In the genomic region with DNA sequence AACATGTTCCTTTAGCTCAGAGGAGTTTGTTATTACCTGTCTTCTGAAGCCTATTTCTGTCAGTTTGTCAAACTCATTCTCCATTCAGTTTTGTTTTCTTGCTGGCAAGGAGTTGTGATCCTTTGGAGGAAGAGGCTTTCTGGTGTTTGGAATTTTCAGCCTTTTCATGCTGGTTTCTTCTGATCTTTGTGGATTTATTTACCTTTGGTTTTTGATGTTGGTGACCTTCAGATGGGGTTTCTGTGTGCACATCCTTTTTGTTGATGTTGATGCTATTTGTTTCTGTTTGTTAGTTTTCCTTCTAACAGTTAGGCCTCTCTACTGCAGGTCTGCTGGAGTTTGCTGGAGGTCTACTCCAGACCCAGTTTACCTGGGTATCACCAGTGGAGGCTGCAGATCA, we compare ENCODE assay signal across 1 cellular context.
A peak's percentile ranks its signal among the peaks of the same experiment; 100 is the strongest.
TF ChIP-seq lines count a peak whose summit lies in the region.

No MANE protein-coding gene starts in this region.

TF ChIP-seq in HepG2, 621 proteins besides CTCF, POLR2A, EP300 and RAD21 (continued from another document):
- TF ChIP-seq, protein P1, sequence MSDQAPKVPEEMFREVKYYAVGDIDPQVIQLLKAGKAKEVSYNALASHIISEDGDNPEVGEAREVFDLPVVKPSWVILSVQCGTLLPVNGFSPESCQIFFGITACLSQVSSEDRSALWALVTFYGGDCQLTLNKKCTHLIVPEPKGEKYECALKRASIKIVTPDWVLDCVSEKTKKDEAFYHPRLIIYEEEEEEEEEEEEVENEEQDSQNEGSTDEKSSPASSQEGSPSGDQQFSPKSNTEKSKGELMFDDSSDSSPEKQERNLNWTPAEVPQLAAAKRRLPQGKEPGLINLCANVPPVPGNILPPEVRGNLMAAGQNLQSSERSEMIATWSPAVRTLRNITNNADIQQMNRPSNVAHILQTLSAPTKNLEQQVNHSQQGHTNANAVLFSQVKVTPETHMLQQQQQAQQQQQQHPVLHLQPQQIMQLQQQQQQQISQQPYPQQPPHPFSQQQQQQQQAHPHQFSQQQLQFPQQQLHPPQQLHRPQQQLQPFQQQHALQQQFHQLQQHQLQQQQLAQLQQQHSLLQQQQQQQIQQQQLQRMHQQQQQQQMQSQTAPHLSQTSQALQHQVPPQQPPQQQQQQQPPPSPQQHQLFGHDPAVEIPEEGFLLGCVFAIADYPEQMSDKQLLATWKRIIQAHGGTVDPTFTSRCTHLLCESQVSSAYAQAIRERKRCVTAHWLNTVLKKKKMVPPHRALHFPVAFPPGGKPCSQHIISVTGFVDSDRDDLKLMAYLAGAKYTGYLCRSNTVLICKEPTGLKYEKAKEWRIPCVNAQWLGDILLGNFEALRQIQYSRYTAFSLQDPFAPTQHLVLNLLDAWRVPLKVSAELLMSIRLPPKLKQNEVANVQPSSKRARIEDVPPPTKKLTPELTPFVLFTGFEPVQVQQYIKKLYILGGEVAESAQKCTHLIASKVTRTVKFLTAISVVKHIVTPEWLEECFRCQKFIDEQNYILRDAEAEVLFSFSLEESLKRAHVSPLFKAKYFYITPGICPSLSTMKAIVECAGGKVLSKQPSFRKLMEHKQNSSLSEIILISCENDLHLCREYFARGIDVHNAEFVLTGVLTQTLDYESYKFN (CRISPR knock-in tag; conservative IDR thresholded peaks at IDR 0.05) = peak; percentile 65
- TF ChIP-seq HNF1A (IDR thresholded peaks at IDR 0.05; ENCODE audit: low read depth) (no peak), HNF1A (CRISPR knock-in tag; IDR thresholded peaks at IDR 0.05; ENCODE audit: borderline replicate concordance) (peak; percentile 26; the same call in 1 of the 2 replicates), SOX13 (IDR thresholded peaks at IDR 0.05) (no peak), SOX13 (CRISPR knock-in tag; conservative IDR thresholded peaks at IDR 0.05 in 1 of 2, IDR thresholded peaks at IDR 0.05 in 1 of 2) (peak in 1 of 2 experiments; percentile 61; a peak in 2 of 4 replicates), MIXL1 (CRISPR knock-in tag; IDR thresholded peaks at IDR 0.05) (0 out of 2 replicates have a peak, but pooled peaks have one; percentile 29), NCOA2 (CRISPR knock-in tag; IDR thresholded peaks at IDR 0.05) (peak; percentile 68; the same call in 1 of the 2 replicates), GATAD2A (CRISPR knock-in tag; IDR thresholded peaks at IDR 0.05) (peak; percentile 75), ZNF292 (CRISPR knock-in tag; IDR thresholded peaks at IDR 0.05; ENCODE audit: borderline replicate concordance, low read depth) (no peak), FOSL2 (CRISPR knock-in tag; IDR thresholded peaks at IDR 0.05) (peak; percentile 17; the same call in 1 of the 2 replicates)
